32 cellular contexts compared by ENCODE assay signal in genomic region chr4:7353046-7353790, GRCh38.
"Had no signal": no experiment of that assay in that cellular context is flagged by ENCODE, and none has a peak within 500 bp of the region (broad histone marks: within the 10 kb centered on the region; RNA-seq: fewer than 3 reads in every experiment).

No MANE protein-coding gene starts in this region.

- H3K27ac ChIP-seq: adrenal gland, PC-9, RWPE1, VCaP had no signal

- H3K36me3 ChIP-seq: adrenal gland, MG63 had no signal

- ATAC-seq: activated naive CD4-positive, alpha-beta T cell treated with anti-CD3 and anti-CD28 coated beads, Interleukin-2, amount 50 U/mL, for 72 hours; activated T-cell treated with anti-CD3 and anti-CD28 coated beads, Interleukin-2, amount 50 U/mL, for 4 hours had no signal

- H3K4me3 ChIP-seq: adrenal gland, MG63, PC-9 had no signal

- H3K36me3 Mint-ChIP-seq: activated CD4-positive, alpha-beta memory T cell treated with anti-CD3 and anti-CD28 coated beads for 36 hours; activated naive CD4-positive, alpha-beta T cell treated with anti-CD3 and anti-CD28 coated beads, Interleukin-2, amount 50 U/mL, for 72 hours; brain had no signal

- H3K4me2 ChIP-seq: PC-9 had no signal

- H3K27me3 Mint-ChIP-seq: activated B cell treated with CpG ODN at 0.5 μM for 24 hours had no signal

- H3K4me3 Mint-ChIP-seq: activated B cell treated with CpG ODN at 0.5 μM for 24 hours; activated CD4-positive, alpha-beta memory T cell treated with anti-CD3 and anti-CD28 coated beads for 36 hours; activated naive CD4-positive, alpha-beta T cell treated with anti-CD3 and anti-CD28 coated beads for 36 hours; activated T-cell treated with anti-CD3 and anti-CD28 coated beads, Interleukin-2, amount 50 U/mL, for 4 hours; activated T-helper 1 cell treated with anti-CD3 and anti-CD28 coated beads, Interleukin-12 subunit alpha, Interleukin-12 subunit beta, Interleukin-2, Interleukin-4 antibody, amounts not matched to agents 30 ng/mL and 10 ng/mL and 1 ng/mL, durations not matched to agents 14 hours and 24 hours and 36 hours; brain had no signal

- H3K9me3 Mint-ChIP-seq: activated B cell treated with CpG ODN at 0.5 μM for 24 hours; activated CD4-positive, alpha-beta memory T cell treated with anti-CD3 and anti-CD28 coated beads for 36 hours; activated naive CD4-positive, alpha-beta T cell treated with anti-CD3 and anti-CD28 coated beads for 36 hours; activated naive CD4-positive, alpha-beta T cell treated with anti-CD3 and anti-CD28 coated beads, Interleukin-2, amount 50 U/mL, for 72 hours; activated T-cell treated with anti-CD3 and anti-CD28 coated beads, Interleukin-2, amount 50 U/mL, for 4 hours; activated T-helper 1 cell treated with anti-CD3 and anti-CD28 coated beads, Interleukin-12 subunit alpha, Interleukin-12 subunit beta, Interleukin-2, Interleukin-4 antibody, amounts not matched to agents 30 ng/mL and 10 ng/mL and 1 ng/mL, durations not matched to agents 14 hours and 24 hours and 36 hours had no signal

- H3K27ac Mint-ChIP-seq: activated B cell treated with CpG ODN at 0.5 μM for 24 hours; activated CD4-positive, alpha-beta memory T cell treated with anti-CD3 and anti-CD28 coated beads for 36 hours; activated naive CD4-positive, alpha-beta T cell treated with anti-CD3 and anti-CD28 coated beads for 36 hours; activated naive CD4-positive, alpha-beta T cell treated with anti-CD3 and anti-CD28 coated beads, Interleukin-2, amount 50 U/mL, for 72 hours; activated T-helper 1 cell treated with anti-CD3 and anti-CD28 coated beads, Interleukin-12 subunit alpha, Interleukin-12 subunit beta, Interleukin-2, Interleukin-4 antibody, amounts not matched to agents 30 ng/mL and 10 ng/mL and 1 ng/mL, durations not matched to agents 14 hours and 24 hours and 36 hours had no signal

- H2AFZ ChIP-seq: PC-9 had no signal

- H3K4me1 Mint-ChIP-seq: activated B cell treated with CpG ODN at 0.5 μM for 24 hours had no signal

- H3K27me3 ChIP-seq: adrenal gland, MG63 had no signal

- H3K9me3 ChIP-seq: adrenal gland, MG63 had no signal

- H3K4me1 ChIP-seq: adrenal gland had no signal

- DNase-seq: activated B cell treated with CpG ODN at 0.5 μM for 24 hours; activated CD4-positive, alpha-beta memory T cell treated with anti-CD3 and anti-CD28 coated beads for 36 hours; activated CD4-positive, alpha-beta T cell treated with anti-CD3 and anti-CD28 coated beads for 4 hours; activated CD4-positive, alpha-beta T cell treated with anti-CD3 and anti-CD28 coated beads, Interleukin-2, amount 50 U/mL, for 1 hour; activated CD4-positive, CD25-positive, alpha-beta regulatory T cell treated with anti-CD3 and anti-CD28 coated beads, Interleukin-2, amount 50 U/mL, for 72 hours; activated CD8-positive, alpha-beta memory T cell treated with anti-CD3 and anti-CD28 coated beads, Interleukin-2, amount 50 U/mL, for 4 hours; activated gamma-delta T cell treated with Interleukin-2 at 50 U/mL for 16 hours; activated naive CD4-positive, alpha-beta T cell treated with anti-CD3 and anti-CD28 coated beads for 36 hours; activated T-cell treated with anti-CD3 and anti-CD28 coated beads for 4 hours; activated T-cell treated with anti-CD3 and anti-CD28 coated beads, Interleukin-2, amount 50 U/mL, for 4 hours; Karpas-422; KBM-7; MG63; NCI-H1048; NCI-H1436; NCI-H1694; NCI-H1930; NCI-H526; NCI-H748 treated with DMSO at 0.1 percent for 48 hours; NK-92 treated with Interleukin-12 subunit alpha and Interleukin-12 subunit beta, amount 100 ng/mL, for 24 hours; PC-9; Right ventricle myocardium superior; SW 1271; T-helper 1 cell; T-helper 2 cell; T-helper 9 cell had no signal
